12 cellular contexts compared by ENCODE assay signal in genomic region chr7:28855538-28856217, GRCh38.
DNase-seq lines count a peak whose midpoint lies in the region; ATAC-seq and TF ChIP-seq lines count a peak whose summit lies in the region.
"Had no signal": no experiment of that assay in that cellular context is flagged by ENCODE, and none has a peak within 500 bp of the region (broad histone marks: within the 10 kb centered on the region; RNA-seq: fewer than 3 reads in every experiment).

No MANE protein-coding gene starts in this region.

- in situ Hi-C loops in Caki2 (cut with HindIII; ENCODE audit: low pct_unique_long_range_greater_than_20kb, low sequenced_read_pairs) (no loop called here), KBM-7 (cut with MboI; ENCODE audit: low pct_unique_long_range_greater_than_20kb, low sequenced_read_pairs) (loop anchor here (25.0 kb wide), 1 partner anchor 218 kb away; no protein-coding TSS in a partner anchor)

- DNase-seq in Caki2 (ENCODE audit: low read depth), result peak; percentile 87
- peak; percentile 96 for DNase-seq in LHCN-M2 (ENCODE audit: low read depth)
- DNase-seq in cardiac fibroblast (ENCODE audit: low read depth in 2 of 2), result peak; percentile 66 to 93
- DNase-seq in myocyte (ENCODE audit: low read depth), result peak; percentile 23
- no peak for DNase-seq in activated CD4-positive, alpha-beta T cell treated with anti-CD3 and anti-CD28 coated beads for 1 hour
- DNase-seq in KBM-7, result no peak
- DNase-seq: activated naive CD4-positive, alpha-beta T cell treated with anti-CD3 and anti-CD28 coated beads, Interleukin-2, amount 50 U/mL, for 16 hours; Kasumi-1; stimulated activated CD4-positive, alpha-beta T cell treated with anti-CD3 and anti-CD28 coated beads, Interleukin-12 subunit alpha, Interleukin-12 subunit beta, amount 100 ng/mL, for 4 hours; stimulated activated naive CD4-positive, alpha-beta T cell treated with Interleukin-2 at 50 U/mL for 16 hours had no signal

- no peak for TF ChIP-seq CTCF in cardiac fibroblast (IDR thresholded peaks at IDR 0.05; ENCODE audit: low read depth, low read length)

- ATAC-seq in HG03442 (IDR thresholded peaks at IDR 0.05; ENCODE audit: unreplicated experiment) (no peak), HG02852 (IDR thresholded peaks at IDR 0.05; ENCODE audit: unreplicated experiment) (no peak)

- no peak overlapping the region for H3K4me3 ChIP-seq in cardiac fibroblast (replicated peaks in 1 of 2; ENCODE audit: low read depth in 2 of 2, low read length in 2 of 2)

Comparison
In these comparisons a context has a peak if more than half of its experiments do, and no peak if none do; other contexts are left out.
1. DNase-seq: peak in Caki2 (single experiment), LHCN-M2 (single experiment), cardiac fibroblast (2 of 2) and myocyte (single experiment); none in activated CD4-positive, alpha-beta T cell treated with anti-CD3 and anti-CD28 coated beads for 1 hour (single experiment) and KBM-7 (single experiment).